Comparison of ENCODE assay signal across 8 cellular contexts in genomic region chr3:120418866-120419490, GRCh38.
DNase-seq lines count a peak whose midpoint lies in the region; ATAC-seq and TF ChIP-seq lines count a peak whose summit lies in the region.

No MANE protein-coding gene starts in this region.

- H3K4me3 ChIP-seq in brain microvascular endothelial cell (ENCODE audit: low read depth, low read length) (no peak overlapping the region), subcutaneous abdominal adipose tissue (ENCODE audit: low read depth in 1 of 5, low read length in 5 of 5) (no peak overlapping the region)

- H3K4me1 ChIP-seq in subcutaneous abdominal adipose tissue (ENCODE audit: control insufficient read depth in 5 of 5, insufficient read depth in 5 of 5, low read length in 5 of 5), result peaks cover 28 to 80% (median 67%) of the 10 kb centered on the region in 5 donors

- TF ChIP-seq CTCF in brain microvascular endothelial cell (IDR thresholded peaks at IDR 0.05; ENCODE audit: low read depth, low read length, missing control alignments), result peak; percentile 55

- no peak overlapping the region for H3K9ac ChIP-seq in subcutaneous abdominal adipose tissue (ENCODE audit: low read length in 5 of 5)

- no peaks in the 10 kb centered on the region for H3K9me3 ChIP-seq in subcutaneous abdominal adipose tissue (ENCODE audit: control insufficient read depth in 5 of 5, low read length in 5 of 5)

- peaks cover 18% of the 10 kb centered on the region for H3K36me3 ChIP-seq in brain microvascular endothelial cell (replicated peaks)
- peaks cover 2 to 13% (median 4%) of the 10 kb centered on the region in 5 donors for H3K36me3 ChIP-seq in subcutaneous abdominal adipose tissue (ENCODE audit: control insufficient read depth in 5 of 5, insufficient read depth in 5 of 5, low read length in 5 of 5)

- H3K27me3 ChIP-seq in brain microvascular endothelial cell (replicated peaks) (no peaks in the 10 kb centered on the region), subcutaneous abdominal adipose tissue (ENCODE audit: control insufficient read depth in 5 of 5, insufficient read depth in 4 of 5, low read length in 5 of 5) (no peaks in the 10 kb centered on the region)

- H3K27ac ChIP-seq in brain microvascular endothelial cell (no peak overlapping the region), subcutaneous abdominal adipose tissue (ENCODE audit: low read depth, low read length) (peak overlapping the region; percentile 26)

- in situ Hi-C loops in brain microvascular endothelial cell (cut with HindIII; ENCODE audit: low pct_ligation_motif_present, low sequenced_read_pairs), result no loop called here

- peak; percentile 63 for ATAC-seq in GM19455 (IDR thresholded peaks at IDR 0.05; ENCODE audit: unreplicated experiment)
- no peak for ATAC-seq in GM21360 (IDR thresholded peaks at IDR 0.05; ENCODE audit: unreplicated experiment)

- DNase-seq in DMS79 treated with DMSO at 0.1 percent for 48 hours (lab: John Stamatoyannopoulos, UW), result peak; percentile 77
- peak; percentile 70 for DNase-seq in HPDE6-E6E7 (ENCODE audit: extremely low spot score)
- DNase-seq in NCI-H82 (lab: John Stamatoyannopoulos, UW), result peak; percentile 90
- DNase-seq in brain microvascular endothelial cell, result peak; percentile 31
- peak; percentile 83 for DNase-seq in islet precursor cell

Comparison
In these comparisons a context has a peak if more than half of its experiments do, and no peak if none do; other contexts are left out.
1. DNase-seq: peak in every context shown above with its lines; median percentile 90 in NCI-H82; 83 in islet precursor cell; 77 in DMS79 treated with DMSO at 0.1 percent for 48 hours; 70 in HPDE6-E6E7; 31 in brain microvascular endothelial cell.